Comparison of ENCODE assay signal across 8 cellular contexts in the genomic region with DNA sequence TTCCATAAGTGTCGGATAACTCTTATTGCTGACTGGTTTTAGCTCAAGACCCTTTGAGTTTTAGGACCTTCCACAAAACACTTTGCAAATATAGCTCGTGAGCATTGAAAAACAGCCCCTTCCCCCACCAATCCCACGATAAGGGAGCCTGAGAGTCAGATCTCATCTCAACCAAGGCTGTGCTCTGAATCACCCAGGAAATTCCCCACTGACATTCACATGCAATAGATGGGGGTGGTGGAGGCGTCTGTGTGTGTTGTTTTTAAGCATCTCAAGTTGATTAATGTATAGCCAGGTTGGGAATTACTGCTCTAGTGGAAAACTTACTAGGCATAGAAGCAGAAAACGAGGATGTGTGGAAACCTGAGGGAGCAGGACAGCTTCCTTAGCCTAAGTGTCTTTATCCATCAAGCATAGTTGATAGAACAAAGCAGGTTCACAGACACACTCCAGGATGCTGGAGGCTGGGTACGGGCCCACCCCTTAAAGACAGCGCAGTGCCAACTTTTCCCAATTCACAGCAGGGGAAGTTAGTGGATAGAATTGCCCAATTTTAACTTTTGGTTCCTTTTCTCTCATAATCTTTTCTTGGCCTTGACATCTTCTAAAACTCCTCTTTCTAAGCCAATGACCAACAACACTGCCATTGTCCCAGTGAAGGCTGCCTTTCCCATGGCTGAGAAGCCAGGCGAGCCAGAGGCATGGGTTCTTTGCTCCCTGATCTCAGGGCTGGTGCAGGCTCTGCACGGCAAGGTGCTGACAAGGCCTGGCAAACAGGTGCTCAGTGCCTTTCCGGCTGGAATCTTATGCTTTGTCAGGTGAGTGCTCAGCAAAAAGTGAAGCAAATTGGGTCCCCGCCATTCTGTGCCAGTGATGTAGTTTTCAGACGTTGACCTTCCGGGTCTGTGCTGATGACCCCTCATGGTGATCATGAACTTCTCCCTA.
DNase-seq lines count a peak whose midpoint lies in the region; ATAC-seq and TF ChIP-seq lines count a peak whose summit lies in the region.

No MANE protein-coding gene starts in this region.

- in situ Hi-C loops in KBM-7 (cut with MboI; ENCODE audit: low pct_unique_long_range_greater_than_20kb, low sequenced_read_pairs), result no loop called here

- H3K4me1 Mint-ChIP-seq in T-cell, result peaks cover 0 to 6% (median 2%) of the 10 kb centered on the region in 3 donors

- no peak overlapping the region for H3K4me3 Mint-ChIP-seq in T-cell

- no peak overlapping the region for H3K4me3 ChIP-seq in GM12864 (ENCODE audit: low read depth, low read length)

- H3K9me3 Mint-ChIP-seq in T-cell, result peaks cover 10 to 17% (median 15%) of the 10 kb centered on the region in 3 donors

- H3K27me3 Mint-ChIP-seq in T-cell, result peaks cover 3% of the 10 kb centered on the region in 2 donors

- DNase-seq in GM12864 (ENCODE audit: low read depth), result peak; percentile 38
- DNase-seq in HCEC 1CT, result peak; percentile 76
- peak; percentile 31 for DNase-seq in left kidney (ENCODE audit: low read depth, low spot score)
- DNase-seq in KBM-7, result no peak
- no peak for DNase-seq in effector CD8-positive, alpha-beta T cell (lab: John Stamatoyannopoulos, UW)
- DNase-seq in T-cell, result no peak
- no peak for DNase-seq in NCI-H1694 (lab: John Stamatoyannopoulos, UW)

- POLR2A ChIA-PET in T-cell (lab: Charles Lee), result no interaction called here

- no peaks in the 10 kb centered on the region for H3K36me3 Mint-ChIP-seq in T-cell

- ATAC-seq in activated CD4-positive, CD25-positive, alpha-beta regulatory T cell treated with anti-CD3 and anti-CD28 coated beads, Interleukin-2, amount 50 U/mL, for 24 hours, result peak; percentile 95 to 96
- no peak for ATAC-seq in T-cell (replicated peaks in 1 of 4)

- no peak for TF ChIP-seq CTCF in GM12864 (IDR thresholded peaks at IDR 0.05; ENCODE audit: low read depth, low read length, missing control alignments)

- CTCF ChIA-PET in T-cell (lab: Charles Lee), result interaction anchor here in 1 of 2 donors (0.7 kb wide), 1 partner anchor 8 kb away, joined by 3 read pairs; no protein-coding TSS in a partner anchor

- no peak overlapping the region for H3K27ac Mint-ChIP-seq in T-cell

Comparison
In these comparisons a context has a peak if more than half of its experiments do, and no peak if none do; other contexts are left out.
1. DNase-seq: peak in GM12864 (single experiment), HCEC 1CT (single experiment) and left kidney (single experiment); none in KBM-7 (single experiment), effector CD8-positive, alpha-beta T cell (single experiment), T-cell (0 of 34) and NCI-H1694 (single experiment).
2. ATAC-seq: peak in activated CD4-positive, CD25-positive, alpha-beta regulatory T cell treated with anti-CD3 and anti-CD28 coated beads, Interleukin-2, amount 50 U/mL, for 24 hours (2 of 2); none in T-cell (0 of 4).